ENCODE assay signal across 8 cellular contexts in the genomic region with DNA sequence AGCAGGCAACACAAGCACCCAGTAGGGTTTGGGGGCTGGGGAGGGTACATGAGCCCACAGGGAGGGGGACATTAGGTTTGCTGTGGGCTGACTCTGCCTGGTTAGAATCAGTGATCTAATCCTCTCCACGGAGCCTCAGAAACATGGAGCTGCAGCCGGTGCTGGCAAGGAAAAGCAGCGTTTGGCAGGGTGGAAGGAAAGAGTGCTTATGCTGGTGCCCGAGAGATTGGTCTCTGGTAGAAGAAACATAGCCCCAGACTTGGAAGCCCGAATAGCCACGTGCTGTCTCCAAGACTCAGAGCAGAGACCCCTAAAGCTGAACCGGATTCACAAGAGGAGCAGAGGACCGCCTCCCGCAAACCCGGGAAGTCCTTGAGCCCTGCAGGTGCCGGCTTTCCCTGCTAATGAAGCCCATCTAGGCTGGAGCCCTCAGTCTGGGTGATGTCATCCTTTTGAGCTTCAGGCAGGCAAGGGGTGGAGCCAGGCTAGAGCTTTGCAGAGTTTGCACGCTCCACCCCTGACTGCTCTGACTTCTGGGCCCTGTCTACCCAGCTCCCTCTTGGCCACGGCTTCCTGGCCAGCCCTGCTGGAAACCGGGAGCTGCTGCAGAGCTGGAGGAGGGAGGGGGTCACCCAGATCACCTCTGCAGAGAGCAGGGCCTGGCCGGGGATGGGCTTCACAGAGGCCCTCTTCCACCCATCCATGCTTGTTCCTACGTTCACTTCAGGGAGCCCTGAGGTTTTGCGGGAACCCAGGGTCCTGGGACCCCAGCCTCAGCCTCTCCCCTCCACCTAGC. TPM values are rescaled to one million over a fixed set of nuclear protein-coding genes. Genes with fewer than 3 reads are reported as not detected.
DNase-seq lines count a peak whose midpoint lies in the region; ATAC-seq, FAIRE-seq and TF ChIP-seq lines count a peak whose summit lies in the region.

No MANE protein-coding gene starts in this region.

- CTCF ChIA-PET in H1 (lab: Charles Lee; ENCODE audit: partially characterized antibody) = interaction anchor here (0.8 to 13.6 kb wide), 11 partner anchors 8 to 113 kb away, joined by 3 to 178 read pairs (median 4); no protein-coding TSS in a partner anchor

- peak; percentile 81 for FAIRE-seq in H1 (lab: Jason Lieb, UNC)

- peak in 1 of 2 experiments; percentile 64; a peak in 2 of 3 replicates for TF ChIP-seq POLR2A in H1 (IDR thresholded peaks at IDR 0.05; ENCODE audit: control extremely low read depth in 1 of 2, low read depth in 2 of 2, low read length in 2 of 2)

- no peak overlapping the region for H3K27ac ChIP-seq in H1 (ENCODE audit: low read depth, low read length)
- peak overlapping the region; percentile 76 for H3K27ac ChIP-seq in lower lobe of right lung

- no peak for TF ChIP-seq RAD21 in H1 (IDR thresholded peaks at IDR 0.05 in 1 of 2, conservative IDR thresholded peaks at IDR 0.05 in 1 of 2; ENCODE audit: low read depth in 2 of 2, low read length in 2 of 2)

- TF ChIP-seq CTCF in H1 (IDR thresholded peaks at IDR 0.05; ENCODE audit: control extremely low read depth in 1 of 3, insufficient read depth in 1 of 3, low read depth in 1 of 3, low read length in 3 of 3) (no peak), lower lobe of right lung (IDR thresholded peaks at IDR 0.05) (no peak)

- H3K4me1 ChIP-seq in H1 (replicated peaks in 1 of 4; ENCODE audit: control insufficient read depth in 3 of 4, insufficient read depth in 4 of 4, low read length in 3 of 4) (peaks cover 3 to 27% (median 23%) of the 10 kb centered on the region in 4 experiments), lower lobe of right lung (peaks cover 41% of the 10 kb centered on the region)

- DNase-seq in NCI-H510A (lab: John Stamatoyannopoulos, UW) = peak; percentile 97
- DNase-seq in activated CD8-positive, alpha-beta memory T cell treated with anti-CD3 and anti-CD28 coated beads for 24 hours = peak; percentile 84
- DNase-seq in H1 (ENCODE audit: low read depth in 1 of 2, low spot score in 2 of 2) = peak; percentile 77 to 78
- DNase-seq in lower lobe of right lung = peak; percentile 76
- peak; percentile 54 to 63 for DNase-seq in stimulated activated CD4-positive, alpha-beta T cell treated with anti-CD3 and anti-CD28 coated beads, Interleukin-4, amount 100 ng/mL, for 4 hours
- no peak for DNase-seq in AML-193 (lab: John Stamatoyannopoulos, UW)

- H2AFZ ChIP-seq in H1 (ENCODE audit: low read length) = peak overlapping the region; percentile 73

- peak overlapping the region; percentile 94; the same call in 1 of the 2 replicates for H2BK12ac ChIP-seq in H1 (ENCODE audit: low read depth, low read length)

- no peak overlapping the region for H3K56ac ChIP-seq in H1 (replicated peaks; ENCODE audit: insufficient read length, low read depth, low read length)

- peak overlapping the region in 1 of 4 experiments; percentile 23; a peak in 1 of 8 replicates for H3K4me3 ChIP-seq in H1 (ENCODE audit: extremely low read depth in 1 of 4, insufficient read depth in 2 of 4, low read depth in 3 of 4, low read length in 4 of 4)
- no peak overlapping the region for H3K4me3 ChIP-seq in lower lobe of right lung

- no peak overlapping the region for H3K23ac ChIP-seq in H1 (ENCODE audit: insufficient read length)

- no peaks in the 10 kb centered on the region for H3K79me2 ChIP-seq in H1 (ENCODE audit: control insufficient read depth in 1 of 2, insufficient read depth in 2 of 2, low read length in 2 of 2)

- H3K36me3 ChIP-seq in H1 (ENCODE audit: control insufficient read depth in 2 of 4, insufficient read depth in 4 of 4, low read length in 3 of 4) (no peaks in the 10 kb centered on the region), lower lobe of right lung (no peaks in the 10 kb centered on the region)

- peak overlapping the region; percentile 92 for H3K18ac ChIP-seq in H1 (ENCODE audit: extremely low read depth, low read length)

- no peak overlapping the region for H4K8ac ChIP-seq in H1 (ENCODE audit: extremely low read depth, insufficient read depth, low read length)

- no peak overlapping the region for H2BK120ac ChIP-seq in H1 (replicated peaks; ENCODE audit: low read depth, low read length)

- peak overlapping the region in 2 of 4 experiments; percentile 25 to 29; a peak in 2 of 7 replicates for H3K9ac ChIP-seq in H1 (replicated peaks in 1 of 4; ENCODE audit: extremely low read depth in 1 of 4, low read depth in 3 of 4, low read length in 3 of 4)

- peak; percentile 75 for ATAC-seq in GM18861 (IDR thresholded peaks at IDR 0.05; ENCODE audit: unreplicated experiment)
- ATAC-seq in HG03280 (IDR thresholded peaks at IDR 0.05; ENCODE audit: unreplicated experiment) = peak; percentile 54
- ATAC-seq in lower lobe of right lung = peak; percentile 83 to 85

- H4K20me1 ChIP-seq in H1 (replicated peaks in 1 of 2; ENCODE audit: control insufficient read depth in 1 of 2, insufficient read depth in 2 of 2, low read length in 2 of 2) = no peaks in the 10 kb centered on the region

- peak overlapping the region; percentile 44 to 50 for H3K4me2 ChIP-seq in H1 (ENCODE audit: insufficient read depth in 1 of 2, low read depth in 2 of 2, low read length in 2 of 2)

- intact Hi-C loops in lower lobe of right lung (cut with DNase I) = no loop called here

- peaks cover 0 to 5% (median 3%) of the 10 kb centered on the region in 4 experiments; a peak in 3 of 7 replicates for H3K27me3 ChIP-seq in H1 (replicated peaks in 1 of 4; ENCODE audit: control insufficient read depth in 3 of 4, extremely low read depth in 1 of 4, insufficient read depth in 3 of 4, low read length in 3 of 4)
- no peaks in the 10 kb centered on the region for H3K27me3 ChIP-seq in lower lobe of right lung (ENCODE audit: low read depth)

- H4K91ac ChIP-seq in H1 (replicated peaks; ENCODE audit: insufficient read length, low read length) = no peak overlapping the region

- H3K9me3 ChIP-seq in H1 (ENCODE audit: insufficient read depth in 2 of 2, low read depth in 1 of 2, low read length in 1 of 2) (no peaks in the 10 kb centered on the region), lower lobe of right lung (no peaks in the 10 kb centered on the region)

- no peak overlapping the region for H3K4ac ChIP-seq in H1 (replicated peaks; ENCODE audit: insufficient read length, low read depth, low read length)

- TF ChIP-seq EP300 in H1 (IDR thresholded peaks at IDR 0.05; ENCODE audit: borderline replicate concordance in 1 of 2, low read depth in 2 of 2, low read length in 2 of 2) = no peak

- H2BK5ac ChIP-seq in H1 (ENCODE audit: low read depth, low read length) = peak overlapping the region; percentile 60; the same call in 1 of the 2 replicates

- H2BK15ac ChIP-seq in H1 (ENCODE audit: low read length) = peak overlapping the region; percentile 81; the same call in 1 of the 2 replicates

- H3K14ac ChIP-seq in H1 (ENCODE audit: insufficient read length) = no peak overlapping the region

- H2BK20ac ChIP-seq in H1 (ENCODE audit: low read length) = peak overlapping the region; percentile 90; the same call in 1 of the 2 replicates

- no peaks in the 10 kb centered on the region for H3K79me1 ChIP-seq in H1 (ENCODE audit: low read depth, low read length)

- POLR2A ChIA-PET in H1 (lab: Charles Lee; ENCODE audit: partially characterized antibody) = interaction anchor here (1.2 kb wide), 1 partner anchor 11 kb away, joined by 4 read pairs; no protein-coding TSS in a partner anchor

- H3K23me2 ChIP-seq in H1 (ENCODE audit: low read depth, low read length) = peaks cover 2% of the 10 kb centered on the region; the same call in 1 of the 2 replicates

- H2AK5ac ChIP-seq in H1 (ENCODE audit: low read depth, low read length) = peak overlapping the region; percentile 92; the same call in 1 of the 2 replicates

- H4K5ac ChIP-seq in H1 (ENCODE audit: insufficient read length, low read depth, low read length) = no peak overlapping the region

- 26% methylated on average over 17 of the region's 17 CpGs; no CpG with 5 or more reads in 1 of the 2 experiments for WGBS in H1 (ENCODE audit: extremely low coverage in 1 of 2, insufficient coverage in 1 of 2, insufficient read length in 1 of 2, insufficient replicate concordance in 2 of 2, low coverage in 1 of 2, low lambda C conversion rate in 2 of 2, missing lambda C conversion rate in 1 of 2), 2 experiments

TF ChIP-seq in H1, 55 proteins besides CTCF, POLR2A, EP300 and RAD21 (continues in another document):
- TF ChIP-seq HDAC6 (IDR thresholded peaks at IDR 0.05; ENCODE audit: low read depth, low read length) (no peak), RFX5 (IDR thresholded peaks at IDR 0.05; ENCODE audit: borderline replicate concordance, low read depth, low read length) (no peak), TEAD4 (IDR thresholded peaks at IDR 0.05; ENCODE audit: low read depth, low read length) (no peak), POLR2AphosphoS5 (IDR thresholded peaks at IDR 0.05; ENCODE audit: low read depth, low read length) (0 out of 2 replicates have a peak, but pooled peaks have one; percentile 28), SIN3A (conservative IDR thresholded peaks at IDR 0.05 in 1 of 2, IDR thresholded peaks at IDR 0.05 in 1 of 2; ENCODE audit: low read depth in 1 of 2, low read length in 2 of 2) (no peak), CHD2 (IDR thresholded peaks at IDR 0.05; ENCODE audit: low read length) (no peak), SP4 (IDR thresholded peaks at IDR 0.05; ENCODE audit: low read length) (no peak), TAF1 (IDR thresholded peaks at IDR 0.05; ENCODE audit: low read depth, low read length) (peak; percentile 49; the same call in 1 of the 2 replicates), MAFK (IDR thresholded peaks at IDR 0.05; ENCODE audit: low read depth, low read length) (no peak), JUN (IDR thresholded peaks at IDR 0.05; ENCODE audit: low read depth, low read length) (peak; percentile 57; the same call in 1 of the 2 replicates), KDM5A (IDR thresholded peaks at IDR 0.05; ENCODE audit: low read length) (no peak), CBX8 (IDR thresholded peaks at IDR 0.05; ENCODE audit: borderline replicate concordance, low read depth, low read length) (no peak), POU5F1 (IDR thresholded peaks at IDR 0.05; ENCODE audit: low read depth, low read length) (no peak), NANOG (IDR thresholded peaks at IDR 0.05; ENCODE audit: insufficient read depth, low read depth, low read length, poor library complexity, severe bottlenecking) (no peak), CHD1 (IDR thresholded peaks at IDR 0.05; ENCODE audit: low read depth, low read length) (no peak)

RNA-seq across cellular contexts. Expression of a gene that starts 35.0 kb away (rescaled TPM):
- 40.3 and 42.8 TPM in 2 replicates for total RNA-seq in H1 (2021; fragmentation: NEBNext Ultra II Directional; extraction: Animal tissue kit (Norgen Biotek cat#: 25700))
- 17.8 and 19.6 TPM in 2 replicates for polyA plus RNA-seq in H1 (2011; rRNA removed)
- polyA plus RNA-seq in H1 (2011; cell fraction: cytosol; rRNA removed) = 16.4 TPM
- polyA plus RNA-seq in H1 (2011; cell fraction: nucleus; rRNA removed) = 23.3 TPM
- polyA plus RNA-seq in H1 (2012, experiment 1 of 2) = 24.7 to 30.3 TPM (median 27.0 TPM) in 4 replicates
- polyA plus RNA-seq in H1 (2012, experiment 2 of 2) = 5.8 TPM
- 30.3 TPM for polyA plus RNA-seq in H1 (2013, experiment 1 of 2)
- 37.2 TPM for polyA plus RNA-seq in H1 (2013, experiment 2 of 2)
- 19.3 and 23.9 TPM in 2 replicates for polyA minus RNA-seq in H1 (2011; rRNA and poly(A)+ RNA removed)
- 16.4 TPM for polyA minus RNA-seq in H1 (2011; cell fraction: cytosol; rRNA and poly(A)+ RNA removed)
- polyA minus RNA-seq in H1 (2011; cell fraction: nucleus; rRNA and poly(A)+ RNA removed) = 15.7 TPM
- total RNA-seq in lower lobe of right lung = 32.1 TPM

Comparison
In these comparisons a context has a peak if more than half of its experiments do, and no peak if none do; other contexts are left out.
1. DNase-seq: peak in NCI-H510A (single experiment), activated CD8-positive, alpha-beta memory T cell treated with anti-CD3 and anti-CD28 coated beads for 24 hours (single experiment), H1 (2 of 2), lower lobe of right lung (single experiment) and stimulated activated CD4-positive, alpha-beta T cell treated with anti-CD3 and anti-CD28 coated beads, Interleukin-4, amount 100 ng/mL, for 4 hours (2 of 2); none in AML-193 (0 of 2).
2. Peak in every context shown above with its lines, with median percentiles within 50 percentile points of each other: ATAC-seq.